Comparison of ENCODE assay signal across 21 cellular contexts in genomic region chr20:47673671-47673955, GRCh38.
"Had no signal": no experiment of that assay in that cellular context is flagged by ENCODE, and none has a peak within 500 bp of the region (broad histone marks: within the 10 kb centered on the region; RNA-seq: fewer than 3 reads in every experiment).

No MANE protein-coding gene starts in this region.

- ATAC-seq: foreskin keratinocyte; gastroesophageal sphincter; heart left ventricle; naive thymus-derived CD8-positive, alpha-beta T cell; stimulated activated effector memory CD8-positive, alpha-beta T cell treated with anti-CD3 and anti-CD28 coated beads, Interleukin-12 subunit alpha, Interleukin-12 subunit beta, amount 100 ng/mL, for 72 hours; stimulated activated naive CD8-positive, alpha-beta T cell treated with anti-CD3 and anti-CD28 coated beads, Interleukin-15, Interleukin-2, amounts not matched to agents 100 U/mL and 50 U/mL, for 24 hours had no signal

- H3K4me3 Mint-ChIP-seq: naive thymus-derived CD8-positive, alpha-beta T cell; nephron progenitor cell; stimulated activated effector memory CD8-positive, alpha-beta T cell treated with anti-CD3 and anti-CD28 coated beads, Interleukin-12 subunit alpha, Interleukin-12 subunit beta, amount 100 ng/mL, for 72 hours; type B pancreatic cell had no signal

- DNase-seq: dermis blood vessel endothelial cell; effector memory CD4-positive, alpha-beta T cell; foreskin keratinocyte; heart left ventricle; kidney; left ventricle myocardium inferior; mammary epithelial cell; mesendoderm; midbrain; naive thymus-derived CD8-positive, alpha-beta T cell; nephron progenitor cell; sigmoid colon; stimulated activated CD4-positive, alpha-beta T cell treated with anti-CD3 and anti-CD28 coated beads, Interleukin-2, amount 100 ng/mL, for 24 hours; stimulated activated CD4-positive, alpha-beta T cell treated with anti-CD3 and anti-CD28 coated beads, Interleukin-4, amount 100 ng/mL, for 24 hours; stimulated activated naive CD8-positive, alpha-beta T cell treated with anti-CD3 and anti-CD28 coated beads, Interleukin-15, Interleukin-2, amounts not matched to agents 100 U/mL and 50 U/mL, for 24 hours; substantia nigra; testis had no signal

- H3K27ac Mint-ChIP-seq: naive thymus-derived CD8-positive, alpha-beta T cell; nephron progenitor cell; progenitor cell of endocrine pancreas; stimulated activated effector memory CD8-positive, alpha-beta T cell treated with anti-CD3 and anti-CD28 coated beads, Interleukin-12 subunit alpha, Interleukin-12 subunit beta, amount 100 ng/mL, for 72 hours; type B pancreatic cell had no signal

- H3K9me3 Mint-ChIP-seq: naive thymus-derived CD8-positive, alpha-beta T cell; nephron progenitor cell; stimulated activated effector memory CD8-positive, alpha-beta T cell treated with anti-CD3 and anti-CD28 coated beads, Interleukin-12 subunit alpha, Interleukin-12 subunit beta, amount 100 ng/mL, for 72 hours; type B pancreatic cell had no signal

- H3K36me3 Mint-ChIP-seq: naive thymus-derived CD8-positive, alpha-beta T cell; stimulated activated effector memory CD8-positive, alpha-beta T cell treated with anti-CD3 and anti-CD28 coated beads, Interleukin-12 subunit alpha, Interleukin-12 subunit beta, amount 100 ng/mL, for 72 hours had no signal

- H3K27me3 Mint-ChIP-seq: progenitor cell of endocrine pancreas had no signal
